Comparison of ENCODE assay signal across 16 cellular contexts in the genomic region with DNA sequence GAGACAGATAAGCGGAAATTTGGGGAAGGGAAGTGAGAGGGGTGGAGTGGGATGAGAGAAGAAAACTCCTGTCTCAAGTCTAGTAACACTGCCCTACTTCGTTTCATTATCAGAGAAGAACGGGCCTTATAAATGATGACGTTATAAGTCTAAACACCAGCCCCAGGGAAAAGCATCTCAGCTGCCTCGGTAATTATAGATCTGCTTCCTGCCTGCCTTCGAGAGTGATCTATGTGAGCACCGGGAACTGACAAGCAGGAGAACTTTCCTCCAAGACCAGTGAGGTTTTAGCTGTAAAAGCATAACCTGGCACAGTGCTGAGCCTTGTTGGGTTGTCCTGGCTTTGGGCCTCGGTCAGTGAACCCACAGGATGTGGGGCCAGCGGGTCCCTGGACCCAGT.
DNase-seq lines count a peak whose midpoint lies in the region; ATAC-seq and TF ChIP-seq lines count a peak whose summit lies in the region.
"Had no signal": no experiment of that assay in that cellular context is flagged by ENCODE, and none has a peak within 500 bp of the region (broad histone marks: within the 10 kb centered on the region; RNA-seq: fewer than 3 reads in every experiment).

No MANE protein-coding gene starts in this region.

- no peaks in the 10 kb centered on the region for H4K20me1 ChIP-seq in mammary epithelial cell (ENCODE audit: insufficient read depth, low read length)

- H3K27me3 ChIP-seq in mammary epithelial cell (ENCODE audit: insufficient read depth, low read length) = no peaks in the 10 kb centered on the region
- H3K27me3 ChIP-seq in skeletal muscle satellite cell (ENCODE audit: control insufficient read depth, insufficient read depth, low read length) = no peaks in the 10 kb centered on the region
- H3K27me3 ChIP-seq: transverse colon had no signal

- CTCF ChIA-PET in mammary epithelial cell (lab: Charles Lee; ENCODE audit: low non-redundant PET) = no interaction called here

- no peaks in the 10 kb centered on the region for H3K9me3 Mint-ChIP-seq in activated naive CD4-positive, alpha-beta T cell treated with anti-CD3 and anti-CD28 coated beads, Interleukin-2, amount 50 U/mL, for 72 hours
- H3K9me3 Mint-ChIP-seq: nephron had no signal

- DNase-seq in NCI-H146 (lab: John Stamatoyannopoulos, UW) (peak; percentile 30), NCI-H146 treated with DMSO at 0.1 percent for 48 hours (lab: John Stamatoyannopoulos, UW; ENCODE audit: unreplicated experiment) (no peak), NCI-H510A treated with DMSO at 0.1 percent for 48 hours (lab: John Stamatoyannopoulos, UW) (peak; percentile 68), mammary epithelial cell (no peak)
- no peak for DNase-seq in activated naive CD4-positive, alpha-beta T cell treated with anti-CD3 and anti-CD28 coated beads, Interleukin-2, amount 50 U/mL, for 72 hours (ENCODE audit: low spot score in 2 of 2)
- DNase-seq: 8988T; activated CD4-positive, alpha-beta T cell treated with anti-CD3 and anti-CD28 coated beads for 4 hours; activated T-cell treated with anti-CD3 and anti-CD28 coated beads, Interleukin-2, amount 50 U/mL, for 48 hours; CD4-positive, alpha-beta memory T cell; stimulated activated CD4-positive, alpha-beta T cell treated with anti-CD3 and anti-CD28 coated beads, Interleukin-4, amount 100 ng/mL, for 24 hours; T-helper 2 cell; transverse colon had no signal

- H3K4me1 ChIP-seq in mammary epithelial cell (ENCODE audit: insufficient read depth, low read length) (peaks cover 28% of the 10 kb centered on the region), skeletal muscle satellite cell (ENCODE audit: control insufficient read depth, insufficient read depth, low read length) (peaks cover 64% of the 10 kb centered on the region)

- H3K36me3 ChIP-seq in mammary epithelial cell (ENCODE audit: insufficient read depth, low read length) = no peaks in the 10 kb centered on the region
- no peaks in the 10 kb centered on the region for H3K36me3 ChIP-seq in skeletal muscle satellite cell (ENCODE audit: insufficient read depth, low read length)
- H3K36me3 ChIP-seq: transverse colon had no signal

- H3K4me3 ChIP-seq in mammary epithelial cell (replicated peaks in 1 of 3; ENCODE audit: insufficient read depth in 1 of 3, low read depth in 2 of 3, low read length in 3 of 3) (no peak overlapping the region), skeletal muscle satellite cell (ENCODE audit: low read length) (peak overlapping the region; percentile 24)
- H3K4me3 ChIP-seq: transverse colon had no signal

- intact Hi-C loops in mammary epithelial cell (cut with micrococcal nuclease) = loop anchor here (5.0 to 10.0 kb wide), 3 partner anchors 65 to 248 kb away; no protein-coding TSS in a partner anchor

- no peak for TF ChIP-seq CTCF in mammary epithelial cell (conservative IDR thresholded peaks at IDR 0.05 in 1 of 2, IDR thresholded peaks at IDR 0.05 in 1 of 2; ENCODE audit: extremely low read depth in 1 of 2, insufficient read depth in 1 of 2, low read depth in 1 of 2, low read length in 2 of 2)

- H3K4me2 ChIP-seq in mammary epithelial cell (ENCODE audit: insufficient read depth, low read depth, low read length) = no peak overlapping the region
- peak overlapping the region; percentile 67 for H3K4me2 ChIP-seq in skeletal muscle satellite cell (ENCODE audit: low read length)

- peak overlapping the region; percentile 75 for H2AFZ ChIP-seq in mammary epithelial cell (ENCODE audit: low read depth, low read length)

- H3K79me2 ChIP-seq in mammary epithelial cell (ENCODE audit: insufficient read depth, low read length) = no peaks in the 10 kb centered on the region

- BruUV-seq in mammary epithelial cell (replicated peaks; lab: Mats Ljungman, UMichigan) = no TSS peak

- no peak overlapping the region for H3K27ac ChIP-seq in mammary epithelial cell (ENCODE audit: insufficient read depth, low read depth, low read length)
- H3K27ac ChIP-seq: transverse colon had no signal

- no peaks in the 10 kb centered on the region for H3K9me3 ChIP-seq in mammary epithelial cell (replicated peaks; ENCODE audit: insufficient read depth, low read length)
- H3K9me3 ChIP-seq in skeletal muscle satellite cell (replicated peaks; ENCODE audit: low read length) = no peaks in the 10 kb centered on the region
- H3K9me3 ChIP-seq: transverse colon had no signal

- WGBS in mammary epithelial cell (ENCODE audit: low coverage, missing lambda C conversion rate) = 73% methylated on average over 8 of the region's 9 CpGs

- ATAC-seq in GM18520 (IDR thresholded peaks at IDR 0.05; ENCODE audit: unreplicated experiment) = no peak
- no peak for ATAC-seq in GM21423 (IDR thresholded peaks at IDR 0.05; ENCODE audit: unreplicated experiment)
- no peak for ATAC-seq in activated naive CD4-positive, alpha-beta T cell treated with anti-CD3 and anti-CD28 coated beads, Interleukin-2, amount 50 U/mL, for 72 hours

- H3K27ac Mint-ChIP-seq in activated naive CD4-positive, alpha-beta T cell treated with anti-CD3 and anti-CD28 coated beads, Interleukin-2, amount 50 U/mL, for 72 hours = no peak overlapping the region
- H3K27ac Mint-ChIP-seq: CD4-positive, alpha-beta memory T cell; nephron had no signal

- H3K9ac ChIP-seq in mammary epithelial cell (ENCODE audit: insufficient read depth, low read length) = no peak overlapping the region
- peak overlapping the region; percentile 89 for H3K9ac ChIP-seq in skeletal muscle satellite cell (ENCODE audit: low read depth, low read length)

- dilution Hi-C loops in mammary epithelial cell (cut with HindIII; ENCODE audit: low sequenced_read_pairs) = no loop called here

- no peaks in the 10 kb centered on the region for H3K36me3 Mint-ChIP-seq in activated naive CD4-positive, alpha-beta T cell treated with anti-CD3 and anti-CD28 coated beads, Interleukin-2, amount 50 U/mL, for 72 hours
- H3K36me3 Mint-ChIP-seq: CD4-positive, alpha-beta memory T cell had no signal

- in situ Hi-C loops in mammary epithelial cell (cut with MboI; ENCODE audit: low sequenced_read_pairs in 2 of 2) = no loop called here

Comparison
In these comparisons a context has a peak if more than half of its experiments do, and no peak if none do; other contexts are left out.
1. DNase-seq: peak in NCI-H146 (single experiment) and NCI-H510A treated with DMSO at 0.1 percent for 48 hours (single experiment); none in NCI-H146 treated with DMSO at 0.1 percent for 48 hours (single experiment), mammary epithelial cell (single experiment) and activated naive CD4-positive, alpha-beta T cell treated with anti-CD3 and anti-CD28 coated beads, Interleukin-2, amount 50 U/mL, for 72 hours (0 of 2).